ENCODE assay signal across 31 cellular contexts in genomic region chr10:19705273-19705672, GRCh38.
"Had no signal": no experiment of that assay in that cellular context is flagged by ENCODE, and none has a peak within 500 bp of the region (broad histone marks: within the 10 kb centered on the region; RNA-seq: fewer than 3 reads in every experiment).

No MANE protein-coding gene starts in this region.

- H3K36me3 ChIP-seq: SJCRH30, WERI-Rb-1 had no signal

- H3K9me3 ChIP-seq: SJCRH30 had no signal

- H3K27me3 Mint-ChIP-seq: activated CD4-positive, alpha-beta memory T cell treated with anti-CD3 and anti-CD28 coated beads, Interleukin-2, amount 10 ng/mL, durations not matched to agents 7 days and 5 days; activated CD8-positive, alpha-beta memory T cell treated with anti-CD3 and anti-CD28 coated beads, Interleukin-2, amount 10 ng/mL, durations not matched to agents 7 days and 5 days; activated naive CD4-positive, alpha-beta T cell treated with anti-CD3 and anti-CD28 coated beads, Interleukin-2, amount 10 ng/mL, durations not matched to agents 7 days and 5 days; activated naive CD8-positive, alpha-beta T cell; activated naive CD8-positive, alpha-beta T cell treated with anti-CD3 and anti-CD28 coated beads, Interleukin-2, amount 50 U/mL, for 24 hours; brain had no signal

- H3K4me1 ChIP-seq: SJCRH30 had no signal

- H3K9me3 Mint-ChIP-seq: brain had no signal

- ATAC-seq: activated CD8-positive, alpha-beta memory T cell treated with anti-CD3 and anti-CD28 coated beads, Interleukin-2, amount 10 ng/mL, durations not matched to agents 7 days and 5 days; activated naive CD8-positive, alpha-beta T cell treated with anti-CD3 and anti-CD28 coated beads, Interleukin-2, amount 50 U/mL, for 24 hours had no signal

- DNase-seq: activated CD4-positive, alpha-beta memory T cell treated with anti-CD3 and anti-CD28 coated beads, Interleukin-2, amount 10 ng/mL, durations not matched to agents 7 days and 5 days; activated CD4-positive, alpha-beta T cell treated with anti-CD3 and anti-CD28 coated beads for 1 hour; activated CD4-positive, alpha-beta T cell treated with anti-CD3 and anti-CD28 coated beads for 48 hours; activated CD4-positive, CD25-positive, alpha-beta regulatory T cell; activated CD8-positive, alpha-beta memory T cell treated with anti-CD3 and anti-CD28 coated beads for 24 hours; activated CD8-positive, alpha-beta memory T cell treated with anti-CD3 and anti-CD28 coated beads, Interleukin-2, amount 10 ng/mL, durations not matched to agents 7 days and 5 days; activated CD8-positive, alpha-beta memory T cell treated with anti-CD3 and anti-CD28 coated beads, Interleukin-2, amount 50 U/mL, for 48 hours; activated effector memory CD4-positive, alpha-beta T cell treated with Interleukin-2 at 50 U/mL for 16 hours; activated naive CD4-positive, alpha-beta T cell treated with anti-CD3 and anti-CD28 coated beads, Interleukin-2, amount 10 ng/mL, durations not matched to agents 7 days and 5 days; activated naive CD8-positive, alpha-beta T cell treated with anti-CD3 and anti-CD28 coated beads, Interleukin-2, amount 50 U/mL, for 24 hours; activated T-cell treated with anti-CD3 and anti-CD28 coated beads, Interleukin-2, amount 50 U/mL, for 48 hours; anterior cingulate cortex; NCI-H1048; NCI-H1436 treated with DMSO at 0.1 percent for 48 hours; NCI-H1694 treated with DMSO at 0.1 percent for 48 hours; NCI-H2029 treated with DMSO at 0.1 percent for 48 hours; NCI-H2107; NCI-H2171; NCI-H510A; NCI-H526; NCI-H748 treated with DMSO at 0.1 percent for 48 hours; PC-9; SHP77; SJCRH30; T1000; WERI-Rb-1 had no signal

- H3K4me3 ChIP-seq: PC-9, SJCRH30, SK-N-MC had no signal

- H3K27ac ChIP-seq: KMS-11, PC-9, RWPE1, SJCRH30, SK-N-MC, WERI-Rb-1 had no signal

- H3K4me3 Mint-ChIP-seq: activated CD4-positive, alpha-beta memory T cell treated with anti-CD3 and anti-CD28 coated beads, Interleukin-2, amount 10 ng/mL, durations not matched to agents 7 days and 5 days; activated CD8-positive, alpha-beta memory T cell treated with anti-CD3 and anti-CD28 coated beads, Interleukin-2, amount 10 ng/mL, durations not matched to agents 7 days and 5 days; activated naive CD4-positive, alpha-beta T cell treated with anti-CD3 and anti-CD28 coated beads, Interleukin-2, amount 10 ng/mL, durations not matched to agents 7 days and 5 days; activated naive CD8-positive, alpha-beta T cell; activated naive CD8-positive, alpha-beta T cell treated with anti-CD3 and anti-CD28 coated beads, Interleukin-2, amount 50 U/mL, for 24 hours; brain had no signal

- H3K27ac Mint-ChIP-seq: activated CD4-positive, alpha-beta memory T cell treated with anti-CD3 and anti-CD28 coated beads, Interleukin-2, amount 10 ng/mL, durations not matched to agents 7 days and 5 days; activated CD8-positive, alpha-beta memory T cell treated with anti-CD3 and anti-CD28 coated beads, Interleukin-2, amount 10 ng/mL, durations not matched to agents 7 days and 5 days; activated naive CD4-positive, alpha-beta T cell treated with anti-CD3 and anti-CD28 coated beads, Interleukin-2, amount 10 ng/mL, durations not matched to agents 7 days and 5 days; activated naive CD8-positive, alpha-beta T cell; activated naive CD8-positive, alpha-beta T cell treated with anti-CD3 and anti-CD28 coated beads, Interleukin-2, amount 50 U/mL, for 24 hours; brain had no signal

- H3K27me3 ChIP-seq: SJCRH30 had no signal

- H3K4me1 Mint-ChIP-seq: activated CD4-positive, alpha-beta memory T cell treated with anti-CD3 and anti-CD28 coated beads, Interleukin-2, amount 10 ng/mL, durations not matched to agents 7 days and 5 days; activated CD8-positive, alpha-beta memory T cell treated with anti-CD3 and anti-CD28 coated beads, Interleukin-2, amount 10 ng/mL, durations not matched to agents 7 days and 5 days; activated naive CD4-positive, alpha-beta T cell treated with anti-CD3 and anti-CD28 coated beads, Interleukin-2, amount 10 ng/mL, durations not matched to agents 7 days and 5 days; activated naive CD8-positive, alpha-beta T cell treated with anti-CD3 and anti-CD28 coated beads, Interleukin-2, amount 50 U/mL, for 24 hours; brain had no signal

- H3K36me3 Mint-ChIP-seq: activated CD8-positive, alpha-beta memory T cell treated with anti-CD3 and anti-CD28 coated beads, Interleukin-2, amount 10 ng/mL, durations not matched to agents 7 days and 5 days; activated naive CD4-positive, alpha-beta T cell treated with anti-CD3 and anti-CD28 coated beads, Interleukin-2, amount 10 ng/mL, durations not matched to agents 7 days and 5 days; activated naive CD8-positive, alpha-beta T cell; brain had no signal
